Comparison of ENCODE assay signal across 9 cellular contexts in the genomic region with DNA sequence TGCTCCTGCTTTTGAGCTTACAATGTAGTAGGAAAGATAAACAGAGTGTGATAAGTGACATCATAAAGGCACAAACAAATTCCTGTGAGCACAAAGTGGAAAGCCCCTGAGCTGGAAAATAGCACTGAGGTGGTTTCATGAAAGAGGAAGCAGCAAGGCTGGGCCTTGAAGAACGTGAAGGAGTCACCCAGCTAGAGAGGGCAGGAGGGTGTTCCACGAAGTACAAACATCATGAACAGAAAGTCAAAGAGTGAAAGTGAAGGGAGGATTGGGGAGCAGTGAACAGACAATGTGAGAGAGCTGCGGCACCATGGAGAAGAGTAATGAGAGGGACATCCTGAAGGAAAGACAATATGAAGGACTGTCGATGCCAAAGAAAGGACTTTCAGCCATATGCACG.
A peak's percentile ranks its signal among the peaks of the same experiment; 100 is the strongest.
DNase-seq lines count a peak whose midpoint lies in the region; ATAC-seq and TF ChIP-seq lines count a peak whose summit lies in the region.
"Had no signal": no experiment of that assay in that cellular context is flagged by ENCODE, and none has a peak within 500 bp of the region (broad histone marks: within the 10 kb centered on the region; RNA-seq: fewer than 3 reads in every experiment).

No MANE protein-coding gene starts in this region.

- H3K27ac Mint-ChIP-seq in activated naive CD8-positive, alpha-beta T cell treated with anti-CD3 and anti-CD28 coated beads for 36 hours, result no peak overlapping the region
- H3K27ac Mint-ChIP-seq: stimulated activated naive CD8-positive, alpha-beta T cell treated with anti-CD3 and anti-CD28 coated beads, Interleukin-15, Interleukin-2, amounts not matched to agents 100 ng/mL and 50 ng/mL, for 24 hours had no signal

- no peaks in the 10 kb centered on the region for H3K27me3 Mint-ChIP-seq in activated naive CD8-positive, alpha-beta T cell treated with anti-CD3 and anti-CD28 coated beads for 36 hours
- H3K27me3 Mint-ChIP-seq: stimulated activated naive CD8-positive, alpha-beta T cell treated with anti-CD3 and anti-CD28 coated beads, Interleukin-15, Interleukin-2, amounts not matched to agents 100 ng/mL and 50 ng/mL, for 24 hours had no signal

- TF ChIP-seq CTCF in NB4 (IDR thresholded peaks at IDR 0.05; ENCODE audit: low read depth, low read length), result no peak

- no peak for TF ChIP-seq POLR2A in NB4 (IDR thresholded peaks at IDR 0.05; ENCODE audit: extremely low read depth, insufficient read length)

- DNase-seq in NB4 (ENCODE audit: low read depth) (peak; percentile 84), posterior vena cava (ENCODE audit: low spot score) (no peak), NCI-H748 treated with DMSO at 0.1 percent for 48 hours (lab: John Stamatoyannopoulos, UW) (no peak), NCI-H510A treated with DMSO at 0.1 percent for 48 hours (lab: John Stamatoyannopoulos, UW) (no peak)
- DNase-seq in activated naive CD8-positive, alpha-beta T cell treated with anti-CD3 and anti-CD28 coated beads for 36 hours, result peak; percentile 24
- peak; percentile 18 for DNase-seq in stimulated activated CD8-positive, alpha-beta memory T cell treated with anti-CD3 and anti-CD28 coated beads, Interleukin-12 subunit alpha, Interleukin-12 subunit beta, amount 100 ng/mL, for 1 hour (ENCODE audit: low read depth)

- no peak overlapping the region for H3K4me3 Mint-ChIP-seq in activated naive CD8-positive, alpha-beta T cell treated with anti-CD3 and anti-CD28 coated beads for 36 hours
- H3K4me3 Mint-ChIP-seq: stimulated activated naive CD8-positive, alpha-beta T cell treated with anti-CD3 and anti-CD28 coated beads, Interleukin-15, Interleukin-2, amounts not matched to agents 100 ng/mL and 50 ng/mL, for 24 hours had no signal

- peaks cover 23% of the 10 kb centered on the region for H3K4me1 Mint-ChIP-seq in activated naive CD8-positive, alpha-beta T cell treated with anti-CD3 and anti-CD28 coated beads for 36 hours

- no peak overlapping the region for H3K4me3 ChIP-seq in NB4 (ENCODE audit: low read depth, low read length)

- ATAC-seq in GM21381 (IDR thresholded peaks at IDR 0.05; ENCODE audit: unreplicated experiment) (peak; percentile 65), GM19035 (IDR thresholded peaks at IDR 0.05; ENCODE audit: unreplicated experiment) (no peak)

- intact Hi-C loops in posterior vena cava (cut with DNase I), result no loop called here

- no peaks in the 10 kb centered on the region for H3K9me3 Mint-ChIP-seq in activated naive CD8-positive, alpha-beta T cell treated with anti-CD3 and anti-CD28 coated beads for 36 hours
- H3K9me3 Mint-ChIP-seq: stimulated activated naive CD8-positive, alpha-beta T cell treated with anti-CD3 and anti-CD28 coated beads, Interleukin-15, Interleukin-2, amounts not matched to agents 100 ng/mL and 50 ng/mL, for 24 hours had no signal

- H3K36me3 Mint-ChIP-seq in activated naive CD8-positive, alpha-beta T cell treated with anti-CD3 and anti-CD28 coated beads for 36 hours, result no peaks in the 10 kb centered on the region

Comparison
In these comparisons a context has a peak if more than half of its experiments do, and no peak if none do; other contexts are left out.
1. DNase-seq: peak in NB4 (single experiment), activated naive CD8-positive, alpha-beta T cell treated with anti-CD3 and anti-CD28 coated beads for 36 hours (single experiment) and stimulated activated CD8-positive, alpha-beta memory T cell treated with anti-CD3 and anti-CD28 coated beads, Interleukin-12 subunit alpha, Interleukin-12 subunit beta, amount 100 ng/mL, for 1 hour (single experiment); none in posterior vena cava (single experiment), NCI-H748 treated with DMSO at 0.1 percent for 48 hours (single experiment) and NCI-H510A treated with DMSO at 0.1 percent for 48 hours (single experiment).